ENCODE assay signal across 8 cellular contexts in the genomic region with DNA sequence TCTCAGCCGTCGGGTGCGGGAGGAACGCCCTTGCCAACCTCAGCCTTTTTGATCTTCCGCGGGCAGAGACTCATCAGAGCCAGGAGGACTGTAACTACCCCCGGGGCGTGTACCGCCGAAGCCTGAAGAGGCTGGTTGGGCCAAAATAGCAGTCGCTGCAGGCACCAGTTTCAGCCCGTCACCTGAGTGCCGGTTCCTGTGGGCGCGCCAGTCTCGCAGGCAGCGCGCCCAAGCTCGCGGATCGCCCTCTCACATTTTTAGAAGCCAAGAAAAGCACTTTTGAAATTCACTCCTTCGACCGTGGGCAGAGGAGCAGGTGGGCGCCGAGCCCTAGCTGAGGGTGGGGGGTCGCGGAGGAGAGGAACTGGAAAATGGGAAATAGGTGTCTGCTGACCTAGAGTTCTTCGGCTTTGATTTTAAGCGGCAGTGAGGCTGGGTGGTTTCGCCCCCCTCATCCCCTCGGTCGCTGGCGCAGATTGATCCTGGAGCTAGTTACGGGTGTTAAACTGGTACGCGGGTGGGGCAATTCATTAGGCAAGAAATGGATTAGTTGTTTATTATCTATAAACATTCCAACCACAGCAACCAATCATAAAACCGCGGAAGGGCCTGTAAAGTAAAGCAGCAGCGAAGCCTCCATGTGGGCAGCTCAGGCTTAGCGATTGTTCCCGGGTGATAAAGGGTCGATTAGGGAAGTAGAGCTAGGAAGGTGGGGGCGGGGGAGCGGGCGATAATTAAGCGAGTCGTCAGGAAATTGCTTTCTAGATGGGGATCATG.
DNase-seq lines count a peak whose midpoint lies in the region; ATAC-seq and TF ChIP-seq lines count a peak whose summit lies in the region.

No MANE protein-coding gene starts in this region.

- H3K9me3 ChIP-seq in upper lobe of right lung (no peaks in the 10 kb centered on the region), WERI-Rb-1 (ENCODE audit: severe bottlenecking) (no peaks in the 10 kb centered on the region)

- peak; percentile 32 for ATAC-seq in upper lobe of right lung

- H3K4me1 Mint-ChIP-seq in activated T-helper 1 cell treated with anti-CD3 and anti-CD28 coated beads, Interleukin-12 subunit alpha, Interleukin-12 subunit beta, Interleukin-2, Interleukin-4 antibody, amounts not matched to agents 30 ng/mL and 10 ng/mL and 1 ng/mL, durations not matched to agents 14 hours and 24 hours and 36 hours (ENCODE audit: low read depth) = peaks cover 48% of the 10 kb centered on the region

- peaks cover 8% of the 10 kb centered on the region for H3K9me3 Mint-ChIP-seq in activated T-helper 1 cell treated with anti-CD3 and anti-CD28 coated beads, Interleukin-12 subunit alpha, Interleukin-12 subunit beta, Interleukin-2, Interleukin-4 antibody, amounts not matched to agents 30 ng/mL and 10 ng/mL and 1 ng/mL, durations not matched to agents 14 hours and 24 hours and 36 hours

- H3K4me3 Mint-ChIP-seq in activated T-helper 1 cell treated with anti-CD3 and anti-CD28 coated beads, Interleukin-12 subunit alpha, Interleukin-12 subunit beta, Interleukin-2, Interleukin-4 antibody, amounts not matched to agents 30 ng/mL and 10 ng/mL and 1 ng/mL, durations not matched to agents 14 hours and 24 hours and 36 hours = peak overlapping the region; percentile 12

- H3K4me1 ChIP-seq in upper lobe of right lung = peaks cover 25% of the 10 kb centered on the region

- H3K27me3 ChIP-seq in H7 (ENCODE audit: control insufficient read depth, insufficient read depth, low read length) (peaks cover 90% of the 10 kb centered on the region), upper lobe of right lung (peaks cover 96% of the 10 kb centered on the region), WERI-Rb-1 (ENCODE audit: insufficient read depth, low read depth, severe bottlenecking) (no peaks in the 10 kb centered on the region)

- H3K27me3 Mint-ChIP-seq in activated T-helper 1 cell treated with anti-CD3 and anti-CD28 coated beads, Interleukin-12 subunit alpha, Interleukin-12 subunit beta, Interleukin-2, Interleukin-4 antibody, amounts not matched to agents 30 ng/mL and 10 ng/mL and 1 ng/mL, durations not matched to agents 14 hours and 24 hours and 36 hours (ENCODE audit: insufficient read depth) = peaks cover 95% of the 10 kb centered on the region

- intact Hi-C loops in activated T-helper 1 cell treated with anti-CD3 and anti-CD28 coated beads, Interleukin-12 subunit alpha, Interleukin-12 subunit beta, Interleukin-2, Interleukin-4 antibody, amounts not matched to agents 30 ng/mL and 10 ng/mL and 1 ng/mL, durations not matched to agents 14 hours and 24 hours and 36 hours (cut with micrococcal nuclease) = no loop called here
- intact Hi-C loops in upper lobe of right lung (cut with DNase I) = no loop called here

- DNase-seq in AG20443 (ENCODE audit: low spot score) (peak; percentile 29), H7 (peak; percentile 66), islet precursor cell (peak; percentile 88), upper lobe of right lung (no peak), WERI-Rb-1 (no peak), HuH-7.5 (ENCODE audit: low spot score) (no peak), cortex of kidney (lab: John Stamatoyannopoulos, UW) (no peak)
- no peak for DNase-seq in activated T-helper 1 cell treated with anti-CD3 and anti-CD28 coated beads, Interleukin-12 subunit alpha, Interleukin-12 subunit beta, Interleukin-2, Interleukin-4 antibody, amounts not matched to agents 30 ng/mL and 10 ng/mL and 1 ng/mL, durations not matched to agents 14 hours and 24 hours and 36 hours (ENCODE audit: low spot score)

- TF ChIP-seq CTCF in upper lobe of right lung (IDR thresholded peaks at IDR 0.05) = no peak
- TF ChIP-seq CTCF in WERI-Rb-1 (IDR thresholded peaks at IDR 0.05; ENCODE audit: low read depth, low read length) = no peak

- H3K36me3 ChIP-seq in H7 (replicated peaks; ENCODE audit: control insufficient read depth, insufficient read depth, low read length) = no peaks in the 10 kb centered on the region
- H3K36me3 ChIP-seq in upper lobe of right lung = no peaks in the 10 kb centered on the region
- H3K36me3 ChIP-seq in WERI-Rb-1 = no peaks in the 10 kb centered on the region

- H3K27ac Mint-ChIP-seq in activated T-helper 1 cell treated with anti-CD3 and anti-CD28 coated beads, Interleukin-12 subunit alpha, Interleukin-12 subunit beta, Interleukin-2, Interleukin-4 antibody, amounts not matched to agents 30 ng/mL and 10 ng/mL and 1 ng/mL, durations not matched to agents 14 hours and 24 hours and 36 hours = peak overlapping the region; percentile 35

- H3K4me3 ChIP-seq in H7 (ENCODE audit: insufficient read depth, low read depth, low read length) (peak overlapping the region; percentile 32), upper lobe of right lung (no peak overlapping the region), WERI-Rb-1 (ENCODE audit: low read depth, low read length) (no peak overlapping the region)

- H3K36me3 Mint-ChIP-seq in activated T-helper 1 cell treated with anti-CD3 and anti-CD28 coated beads, Interleukin-12 subunit alpha, Interleukin-12 subunit beta, Interleukin-2, Interleukin-4 antibody, amounts not matched to agents 30 ng/mL and 10 ng/mL and 1 ng/mL, durations not matched to agents 14 hours and 24 hours and 36 hours (ENCODE audit: low read depth) = no peaks in the 10 kb centered on the region

- H3K27ac ChIP-seq in upper lobe of right lung (no peak overlapping the region), WERI-Rb-1 (no peak overlapping the region)

Comparison
In these comparisons a context has a peak if more than half of its experiments do, and no peak if none do; other contexts are left out.
1. DNase-seq: peak in AG20443 (single experiment), H7 (single experiment) and islet precursor cell (single experiment); none in activated T-helper 1 cell treated with anti-CD3 and anti-CD28 coated beads, Interleukin-12 subunit alpha, Interleukin-12 subunit beta, Interleukin-2, Interleukin-4 antibody, amounts not matched to agents 30 ng/mL and 10 ng/mL and 1 ng/mL, durations not matched to agents 14 hours and 24 hours and 36 hours (single experiment), upper lobe of right lung (single experiment), WERI-Rb-1 (single experiment), HuH-7.5 (single experiment) and cortex of kidney (single experiment).